8 cellular contexts compared by ENCODE assay signal in genomic region chr2:148020358-148021058, GRCh38. TPM values are rescaled to one million over a fixed set of nuclear protein-coding genes. Genes with fewer than 3 reads are reported as not detected.
DNase-seq lines count a peak whose midpoint lies in the region; ATAC-seq and TF ChIP-seq lines count a peak whose summit lies in the region.

Gene ORC4 (minus strand): TSS chr2:148020737. CDS start chr2:147975958, 44,779 bp downstream.

- peak within 1 kb of the TSS; percentile 79 for H3K9ac ChIP-seq in HUES48 (ENCODE audit: low read depth, low read length)
- peak within 1 kb of the TSS; percentile 87 for H3K9ac ChIP-seq in NT2/D1 (ENCODE audit: insufficient read length, low read depth)
- peak within 1 kb of the TSS; percentile 72 for H3K9ac ChIP-seq in endodermal cell (ENCODE audit: extremely low read depth, low read length, poor library complexity, severe bottlenecking)
- H3K9ac ChIP-seq in mesendoderm (ENCODE audit: low read length) = peak within 1 kb of the TSS; percentile 88

- peak within 1 kb of the TSS; percentile 73 for H2BK5ac ChIP-seq in mesendoderm (ENCODE audit: low read length)

- no peak within 1 kb of the TSS for H2BK120ac ChIP-seq in mesendoderm (ENCODE audit: low read depth, low read length)

- CTCF ChIA-PET in activated CD8-positive, alpha-beta memory T cell treated with anti-CD3 and anti-CD28 coated beads, Interleukin-2, amount 10 ng/mL, durations not matched to agents 7 days and 5 days (lab: Charles Lee) = interaction anchor here (0.6 to 2.1 kb wide), 4 partner anchors 9 to 625 kb away, joined by 3 to 9 read pairs (median 6); no protein-coding TSS in a partner anchor

- no peak within 1 kb of the TSS for H4K8ac ChIP-seq in mesendoderm (ENCODE audit: low read depth, low read length)

- H3K27ac Mint-ChIP-seq in activated CD8-positive, alpha-beta memory T cell treated with anti-CD3 and anti-CD28 coated beads, Interleukin-2, amount 10 ng/mL, durations not matched to agents 7 days and 5 days = peak within 1 kb of the TSS; percentile 98
- H3K27ac Mint-ChIP-seq in endodermal cell = peak within 1 kb of the TSS; percentile 97

- TF ChIP-seq CTCF in endodermal cell (conservative IDR thresholded peaks at IDR 0.05) = peak; percentile 78

- H3K4me1 Mint-ChIP-seq in activated CD8-positive, alpha-beta memory T cell treated with anti-CD3 and anti-CD28 coated beads, Interleukin-2, amount 10 ng/mL, durations not matched to agents 7 days and 5 days = peaks cover 42% of the 10 kb centered on the region
- peaks cover 37% of the 10 kb centered on the region for H3K4me1 Mint-ChIP-seq in endodermal cell

- peak within 1 kb of the TSS; percentile 97 for H3K4me3 Mint-ChIP-seq in activated CD8-positive, alpha-beta memory T cell treated with anti-CD3 and anti-CD28 coated beads, Interleukin-2, amount 10 ng/mL, durations not matched to agents 7 days and 5 days
- H3K4me3 Mint-ChIP-seq in endodermal cell = peak within 1 kb of the TSS; percentile 87

- peaks cover 2% of the 10 kb centered on the region for H3K9me3 Mint-ChIP-seq in activated CD8-positive, alpha-beta memory T cell treated with anti-CD3 and anti-CD28 coated beads, Interleukin-2, amount 10 ng/mL, durations not matched to agents 7 days and 5 days (ENCODE audit: low read depth)
- H3K9me3 Mint-ChIP-seq in endodermal cell = no peaks in the 10 kb centered on the region

- H3K27me3 ChIP-seq in HUES48 (ENCODE audit: control insufficient read depth, insufficient read depth, low read length) = no peaks in the 10 kb centered on the region
- H3K27me3 ChIP-seq in NT2/D1 (ENCODE audit: insufficient read depth, insufficient read length) = no peaks in the 10 kb centered on the region
- H3K27me3 ChIP-seq in endodermal cell (ENCODE audit: control insufficient read depth, insufficient read depth, low read length, poor library complexity, severe bottlenecking) = no peaks in the 10 kb centered on the region
- no peaks in the 10 kb centered on the region for H3K27me3 ChIP-seq in mesendoderm (ENCODE audit: insufficient read depth, low read length, poor library complexity)

- peak within 1 kb of the TSS; percentile 38 for H3K23ac ChIP-seq in mesendoderm (ENCODE audit: low read length)

- peak within 1 kb of the TSS; percentile 92 for H3K27ac ChIP-seq in HUES48 (ENCODE audit: low read depth, low read length)
- H3K27ac ChIP-seq in endodermal cell (ENCODE audit: low read depth, low read length) = peak within 1 kb of the TSS; percentile 82
- peak within 1 kb of the TSS; percentile 59 for H3K27ac ChIP-seq in mesendoderm (ENCODE audit: low read depth, low read length)

- H3K9me3 ChIP-seq in HUES48 (ENCODE audit: control insufficient read depth, insufficient read depth, low read length) (no peaks in the 10 kb centered on the region), NT2/D1 (ENCODE audit: insufficient read depth, low read length) (no peaks in the 10 kb centered on the region), endodermal cell (ENCODE audit: control insufficient read depth, low read length) (no peaks in the 10 kb centered on the region)

- peak; percentile 77 for ATAC-seq in GM21390 (IDR thresholded peaks at IDR 0.05; ENCODE audit: unreplicated experiment)
- peak; percentile 91 for ATAC-seq in activated CD8-positive, alpha-beta memory T cell treated with anti-CD3 and anti-CD28 coated beads, Interleukin-2, amount 10 ng/mL, durations not matched to agents 7 days and 5 days

- H3K4me1 ChIP-seq in HUES48 (ENCODE audit: control insufficient read depth, insufficient read depth, low read length) (peaks cover 18% of the 10 kb centered on the region; the same call in 1 of the 2 replicates), NT2/D1 (ENCODE audit: insufficient read depth, insufficient read length) (no peaks in the 10 kb centered on the region), endodermal cell (ENCODE audit: control insufficient read depth, insufficient read depth, low read length) (no peaks in the 10 kb centered on the region), mesendoderm (ENCODE audit: control insufficient read depth, low read depth, low read length) (no peaks in the 10 kb centered on the region)

- peaks cover 2% of the 10 kb centered on the region for H3K79me1 ChIP-seq in mesendoderm (ENCODE audit: low read length)

- no peak within 1 kb of the TSS for H4K5ac ChIP-seq in mesendoderm (ENCODE audit: low read length)

- H3K4ac ChIP-seq in mesendoderm (ENCODE audit: low read depth, low read length) = peak within 1 kb of the TSS; percentile 64

- H3K36me3 ChIP-seq in HUES48 (ENCODE audit: control insufficient read depth, insufficient read depth, low read length) = no peaks in the 10 kb centered on the region
- H3K36me3 ChIP-seq in NT2/D1 (ENCODE audit: insufficient read depth, insufficient read length, low read length) = peaks cover 17% of the 10 kb centered on the region
- no peaks in the 10 kb centered on the region for H3K36me3 ChIP-seq in endodermal cell (ENCODE audit: control insufficient read depth, insufficient read depth, low read length)
- no peaks in the 10 kb centered on the region for H3K36me3 ChIP-seq in mesendoderm (ENCODE audit: control insufficient read depth, insufficient read depth, low read length)

- no peak within 1 kb of the TSS for H2AK5ac ChIP-seq in mesendoderm (ENCODE audit: low read length)

- peak within 1 kb of the TSS; percentile 97 for H3K4me3 ChIP-seq in HUES48 (ENCODE audit: low read depth, low read length)
- H3K4me3 ChIP-seq in NT2/D1 (ENCODE audit: insufficient read length, low read depth) = peak within 1 kb of the TSS; percentile 79
- H3K4me3 ChIP-seq in endodermal cell (ENCODE audit: low read length) = peak within 1 kb of the TSS; percentile 98
- peak within 1 kb of the TSS; percentile 96 for H3K4me3 ChIP-seq in mesendoderm (ENCODE audit: low read length)

- peak within 1 kb of the TSS; percentile 88 for H3K4me2 ChIP-seq in mesendoderm (ENCODE audit: low read length)

- H3K18ac ChIP-seq in mesendoderm (ENCODE audit: low read length) = peak within 1 kb of the TSS; percentile 23

- peak; percentile 89 for DNase-seq in D341Med (ENCODE audit: low spot score)
- peak; percentile 98 for DNase-seq in NT2/D1 (ENCODE audit: low read depth, low spot score)
- DNase-seq in activated CD8-positive, alpha-beta memory T cell treated with anti-CD3 and anti-CD28 coated beads, Interleukin-2, amount 10 ng/mL, durations not matched to agents 7 days and 5 days = peak; percentile 99
- DNase-seq in endodermal cell = peak; percentile 99
- peak; percentile 100 for DNase-seq in mesendoderm
- DNase-seq in stimulated activated CD8-positive, alpha-beta memory T cell treated with anti-CD3 and anti-CD28 coated beads, Interleukin-15, amount 100 ng/mL, for 1 hour (ENCODE audit: low read depth) = peak; percentile 96

- WGBS in endodermal cell (ENCODE audit: insufficient coverage in 1 of 2, insufficient read length in 1 of 2), 2 experiments = 0% methylated on average over 20 to 40 of the region's 45 CpGs
- no CpG with 5 or more reads among the region's 45 CpGs for WGBS in mesendoderm (ENCODE audit: extremely low coverage, insufficient coverage, low lambda C conversion rate)

- peaks cover 11% of the 10 kb centered on the region for H3K36me3 Mint-ChIP-seq in activated CD8-positive, alpha-beta memory T cell treated with anti-CD3 and anti-CD28 coated beads, Interleukin-2, amount 10 ng/mL, durations not matched to agents 7 days and 5 days
- peaks cover 3% of the 10 kb centered on the region for H3K36me3 Mint-ChIP-seq in endodermal cell (ENCODE audit: low read depth)

- no peaks in the 10 kb centered on the region for H3K27me3 Mint-ChIP-seq in activated CD8-positive, alpha-beta memory T cell treated with anti-CD3 and anti-CD28 coated beads, Interleukin-2, amount 10 ng/mL, durations not matched to agents 7 days and 5 days
- no peaks in the 10 kb centered on the region for H3K27me3 Mint-ChIP-seq in endodermal cell (ENCODE audit: insufficient read depth)

- H3K56ac ChIP-seq in mesendoderm (ENCODE audit: low read length) = peak within 1 kb of the TSS; percentile 97

- no peak within 1 kb of the TSS for H2BK15ac ChIP-seq in mesendoderm (replicated peaks; ENCODE audit: low read depth)

- H3K79me2 ChIP-seq in mesendoderm (ENCODE audit: control insufficient read depth, insufficient read depth, low read length) = peaks cover 48% of the 10 kb centered on the region

RNA-seq across cellular contexts. Expression of gene ORC4, which starts in this region (rescaled TPM):
- 10 to 100 TPM; 23.0 to 26.8 TPM for total RNA-seq in activated CD8-positive, alpha-beta memory T cell treated with anti-CD3 and anti-CD28 coated beads, Interleukin-2, amount 10 ng/mL, durations not matched to agents 7 days and 5 days
- 10 to 100 TPM; 57.8 to 61.0 TPM for total RNA-seq in endodermal cell
- polyA plus RNA-seq in endodermal cell (2013, experiment 1 of 2) = 76.5 TPM
- 69.2 TPM for polyA plus RNA-seq in endodermal cell (2013, experiment 2 of 2)
- polyA plus RNA-seq in mesendoderm (2013, experiment 1 of 2) = 52.9 TPM
- 51.7 TPM for polyA plus RNA-seq in mesendoderm (2013, experiment 2 of 2)

Comparison
In these comparisons a context has a peak if more than half of its experiments do, and no peak if none do; other contexts are left out.
1. Peak in every context shown above with its lines: DNase-seq, ATAC-seq, H3K4me3 ChIP-seq and H3K27ac ChIP-seq.